15 cellular contexts compared by ENCODE assay signal in genomic region chr10:70803768-70804423, GRCh38. TPM values are rescaled to one million over a fixed set of nuclear protein-coding genes. Genes with fewer than 3 reads are reported as not detected.
DNase-seq lines count a peak whose midpoint lies in the region; ATAC-seq, FAIRE-seq and TF ChIP-seq lines count a peak whose summit lies in the region.
"Had no signal": no experiment of that assay in that cellular context is flagged by ENCODE, and none has a peak within 500 bp of the region (broad histone marks: within the 10 kb centered on the region; RNA-seq: fewer than 3 reads in every experiment).

No MANE protein-coding gene starts in this region.

- no peak overlapping the region for H3K4me3 ChIP-seq in bronchial epithelial cell (ENCODE audit: low read depth, low read length)
- no peak overlapping the region for H3K4me3 ChIP-seq in suprapubic skin

- ATAC-seq in activated CD4-positive, alpha-beta T cell treated with anti-CD3 and anti-CD28 coated beads for 36 hours: no peak
- ATAC-seq in activated CD4-positive, CD25-positive, alpha-beta regulatory T cell treated with anti-CD3 and anti-CD28 coated beads, Interleukin-2, amount 50 U/mL, for 24 hours: no peak
- no peak for ATAC-seq in HG03432 (IDR thresholded peaks at IDR 0.05; ENCODE audit: unreplicated experiment)
- ATAC-seq in effector memory CD8-positive, alpha-beta T cell (replicated peaks): no peak

- peak overlapping the region; percentile 78 for H3K27ac ChIP-seq in suprapubic skin

- H3K36me3 Mint-ChIP-seq in activated CD4-positive, alpha-beta T cell treated with anti-CD3 and anti-CD28 coated beads, Interleukin-2, amount 10 ng/mL, durations not matched to agents 24 days and 14 days (ENCODE audit: low read depth): no peaks in the 10 kb centered on the region
- no peaks in the 10 kb centered on the region for H3K36me3 Mint-ChIP-seq in activated CD4-positive, alpha-beta T cell treated with anti-CD3 and anti-CD28 coated beads for 36 hours (ENCODE audit: low read depth)
- H3K36me3 Mint-ChIP-seq in effector memory CD8-positive, alpha-beta T cell (ENCODE audit: insufficient read depth): no peaks in the 10 kb centered on the region
- H3K36me3 Mint-ChIP-seq: mesothelial cell of epicardium had no signal

- no peaks in the 10 kb centered on the region for H3K9me3 ChIP-seq in suprapubic skin

- no peaks in the 10 kb centered on the region for H3K27me3 ChIP-seq in bronchial epithelial cell (ENCODE audit: control insufficient read depth, insufficient read depth, low read length)
- no peaks in the 10 kb centered on the region for H3K27me3 ChIP-seq in suprapubic skin

- peak; percentile 15 for DNase-seq in activated CD4-positive, alpha-beta T cell treated with anti-CD3 and anti-CD28 coated beads, Interleukin-2, amount 10 ng/mL, durations not matched to agents 24 days and 14 days
- no peak for DNase-seq in activated CD4-positive, alpha-beta T cell treated with anti-CD3 and anti-CD28 coated beads for 36 hours
- peak; percentile 98 for DNase-seq in NCI-H345 (lab: John Stamatoyannopoulos, UW)
- peak; percentile 73 for DNase-seq in bronchial epithelial cell (ENCODE audit: low read depth)
- DNase-seq in suprapubic skin (ENCODE audit: low spot score in 2 of 2): no peak
- DNase-seq in effector memory CD8-positive, alpha-beta T cell: no peak
- DNase-seq: activated CD4-positive, alpha-beta memory T cell treated with anti-CD3 and anti-CD28 coated beads, Interleukin-2, amount 10 ng/mL, durations not matched to agents 7 days and 5 days; CD8-positive, alpha-beta memory T cell had no signal

- TF ChIP-seq EP300 in suprapubic skin (IDR thresholded peaks at IDR 0.05): no peak

- no peak for TF ChIP-seq POLR2A in suprapubic skin (IDR thresholded peaks at IDR 0.05)

- intact Hi-C loops in activated CD4-positive, alpha-beta T cell treated with anti-CD3 and anti-CD28 coated beads, Interleukin-2, amount 10 ng/mL, durations not matched to agents 24 days and 14 days (cut with micrococcal nuclease): no loop called here
- intact Hi-C loops in activated CD4-positive, alpha-beta T cell treated with anti-CD3 and anti-CD28 coated beads for 36 hours (cut with DNase I, micrococcal nuclease): no loop called here

- no peak overlapping the region for H3K4me3 Mint-ChIP-seq in activated CD4-positive, alpha-beta T cell treated with anti-CD3 and anti-CD28 coated beads, Interleukin-2, amount 10 ng/mL, durations not matched to agents 24 days and 14 days
- H3K4me3 Mint-ChIP-seq in activated CD4-positive, alpha-beta T cell treated with anti-CD3 and anti-CD28 coated beads for 36 hours: no peak overlapping the region
- H3K4me3 Mint-ChIP-seq in effector memory CD8-positive, alpha-beta T cell: no peak overlapping the region
- H3K4me3 Mint-ChIP-seq: activated CD4-positive, alpha-beta memory T cell treated with anti-CD3 and anti-CD28 coated beads, Interleukin-2, amount 10 ng/mL, durations not matched to agents 7 days and 5 days; CD8-positive, alpha-beta memory T cell; mesothelial cell of epicardium had no signal

- peaks cover 21% of the 10 kb centered on the region for H3K4me1 ChIP-seq in suprapubic skin

- POLR2A ChIA-PET in activated CD4-positive, alpha-beta T cell treated with anti-CD3 and anti-CD28 coated beads for 36 hours (lab: Charles Lee): no interaction called here

- peaks cover 8% of the 10 kb centered on the region for H3K9me3 Mint-ChIP-seq in activated CD4-positive, alpha-beta T cell treated with anti-CD3 and anti-CD28 coated beads, Interleukin-2, amount 10 ng/mL, durations not matched to agents 24 days and 14 days
- no peaks in the 10 kb centered on the region for H3K9me3 Mint-ChIP-seq in activated CD4-positive, alpha-beta T cell treated with anti-CD3 and anti-CD28 coated beads for 36 hours (ENCODE audit: low read depth)
- no peaks in the 10 kb centered on the region for H3K9me3 Mint-ChIP-seq in effector memory CD8-positive, alpha-beta T cell
- H3K9me3 Mint-ChIP-seq: activated CD4-positive, alpha-beta memory T cell treated with anti-CD3 and anti-CD28 coated beads, Interleukin-2, amount 10 ng/mL, durations not matched to agents 7 days and 5 days; CD8-positive, alpha-beta memory T cell had no signal

- CTCF ChIA-PET in activated CD4-positive, alpha-beta T cell treated with anti-CD3 and anti-CD28 coated beads for 36 hours (lab: Charles Lee): interaction anchor here (0.6 kb wide), 4 partner anchors 23 to 267 kb away, joined by 3 to 4 read pairs (median 3); no protein-coding TSS in a partner anchor

- TF ChIP-seq CTCF in bronchial epithelial cell (IDR thresholded peaks at IDR 0.05; ENCODE audit: insufficient read depth, low read length, severe bottlenecking) (no peak), suprapubic skin (IDR thresholded peaks at IDR 0.05) (no peak)

- H3K4me1 Mint-ChIP-seq in activated CD4-positive, alpha-beta T cell treated with anti-CD3 and anti-CD28 coated beads, Interleukin-2, amount 10 ng/mL, durations not matched to agents 24 days and 14 days: no peaks in the 10 kb centered on the region
- H3K4me1 Mint-ChIP-seq in activated CD4-positive, alpha-beta T cell treated with anti-CD3 and anti-CD28 coated beads for 36 hours: no peaks in the 10 kb centered on the region
- H3K4me1 Mint-ChIP-seq in effector memory CD8-positive, alpha-beta T cell (ENCODE audit: low read depth in 2 of 2): peaks cover 0 to 2% of the 10 kb centered on the region in 2 donors
- H3K4me1 Mint-ChIP-seq: activated CD4-positive, alpha-beta memory T cell treated with anti-CD3 and anti-CD28 coated beads, Interleukin-2, amount 10 ng/mL, durations not matched to agents 7 days and 5 days; CD8-positive, alpha-beta memory T cell; mesothelial cell of epicardium had no signal

- H3K27ac Mint-ChIP-seq in activated CD4-positive, alpha-beta T cell treated with anti-CD3 and anti-CD28 coated beads, Interleukin-2, amount 10 ng/mL, durations not matched to agents 24 days and 14 days: no peak overlapping the region
- H3K27ac Mint-ChIP-seq in activated CD4-positive, alpha-beta T cell treated with anti-CD3 and anti-CD28 coated beads for 36 hours: no peak overlapping the region
- no peak overlapping the region for H3K27ac Mint-ChIP-seq in effector memory CD8-positive, alpha-beta T cell
- H3K27ac Mint-ChIP-seq: activated CD4-positive, alpha-beta memory T cell treated with anti-CD3 and anti-CD28 coated beads, Interleukin-2, amount 10 ng/mL, durations not matched to agents 7 days and 5 days; CD8-positive, alpha-beta memory T cell; mesothelial cell of epicardium had no signal

- H3K36me3 ChIP-seq in bronchial epithelial cell (ENCODE audit: control insufficient read depth, insufficient read depth, low read length) (no peaks in the 10 kb centered on the region), suprapubic skin (no peaks in the 10 kb centered on the region)

- FAIRE-seq in bronchial epithelial cell (lab: Jason Lieb, UNC): peak; percentile 94

- WGBS in suprapubic skin: 64% methylated on average over 2 of the region's 2 CpGs

- peaks cover 34% of the 10 kb centered on the region for H3K27me3 Mint-ChIP-seq in activated CD4-positive, alpha-beta T cell treated with anti-CD3 and anti-CD28 coated beads, Interleukin-2, amount 10 ng/mL, durations not matched to agents 24 days and 14 days
- peaks cover 16% of the 10 kb centered on the region for H3K27me3 Mint-ChIP-seq in activated CD4-positive, alpha-beta T cell treated with anti-CD3 and anti-CD28 coated beads for 36 hours
- H3K27me3 Mint-ChIP-seq in effector memory CD8-positive, alpha-beta T cell: peaks cover 34 to 43% of the 10 kb centered on the region in 2 donors

RNA-seq across cellular contexts. Expression of gene SGPL1, which starts 11.9 kb away (rescaled TPM):
- 94.0 and 98.9 TPM in 2 replicates for total RNA-seq in activated CD4-positive, alpha-beta T cell treated with anti-CD3 and anti-CD28 coated beads, Interleukin-2, amount 10 ng/mL, durations not matched to agents 24 days and 14 days
- 10 to 100 TPM; 33.7 to 48.7 TPM for total RNA-seq in activated CD4-positive, alpha-beta T cell treated with anti-CD3 and anti-CD28 coated beads for 36 hours
- total RNA-seq in bronchial epithelial cell (82.9 and 144 TPM in 2 replicates), suprapubic skin (10 to 100 TPM; 54.4 to 80.1 (median 59.6) TPM)

RNA-seq across cellular contexts. Expression of gene TBATA, which starts 18.7 kb away (rescaled TPM):
- not detected in 2 replicates for total RNA-seq in activated CD4-positive, alpha-beta T cell treated with anti-CD3 and anti-CD28 coated beads, Interleukin-2, amount 10 ng/mL, durations not matched to agents 24 days and 14 days
- not detected for total RNA-seq in activated CD4-positive, alpha-beta T cell treated with anti-CD3 and anti-CD28 coated beads for 36 hours
- not detected in 2 replicates for total RNA-seq in bronchial epithelial cell
- under 1 TPM in 1 of 4 donors, not detected in 3; 0.68 TPM for total RNA-seq in suprapubic skin
- total RNA-seq: A673; activated CD4-positive, alpha-beta memory T cell treated with anti-CD3 and anti-CD28 coated beads, Interleukin-2, amount 10 ng/mL, durations not matched to agents 7 days and 5 days; CD8-positive, alpha-beta memory T cell; M059J; mesothelial cell of epicardium; omental fat pad; SK-MEL-5 had no signal

Comparison
In these comparisons a context has a peak if more than half of its experiments do, and no peak if none do; other contexts are left out.
1. DNase-seq: peak in activated CD4-positive, alpha-beta T cell treated with anti-CD3 and anti-CD28 coated beads, Interleukin-2, amount 10 ng/mL, durations not matched to agents 24 days and 14 days (single experiment), NCI-H345 (single experiment) and bronchial epithelial cell (single experiment); none in activated CD4-positive, alpha-beta T cell treated with anti-CD3 and anti-CD28 coated beads for 36 hours (single experiment), suprapubic skin (0 of 2) and effector memory CD8-positive, alpha-beta T cell (0 of 3).